In the genomic region with DNA sequence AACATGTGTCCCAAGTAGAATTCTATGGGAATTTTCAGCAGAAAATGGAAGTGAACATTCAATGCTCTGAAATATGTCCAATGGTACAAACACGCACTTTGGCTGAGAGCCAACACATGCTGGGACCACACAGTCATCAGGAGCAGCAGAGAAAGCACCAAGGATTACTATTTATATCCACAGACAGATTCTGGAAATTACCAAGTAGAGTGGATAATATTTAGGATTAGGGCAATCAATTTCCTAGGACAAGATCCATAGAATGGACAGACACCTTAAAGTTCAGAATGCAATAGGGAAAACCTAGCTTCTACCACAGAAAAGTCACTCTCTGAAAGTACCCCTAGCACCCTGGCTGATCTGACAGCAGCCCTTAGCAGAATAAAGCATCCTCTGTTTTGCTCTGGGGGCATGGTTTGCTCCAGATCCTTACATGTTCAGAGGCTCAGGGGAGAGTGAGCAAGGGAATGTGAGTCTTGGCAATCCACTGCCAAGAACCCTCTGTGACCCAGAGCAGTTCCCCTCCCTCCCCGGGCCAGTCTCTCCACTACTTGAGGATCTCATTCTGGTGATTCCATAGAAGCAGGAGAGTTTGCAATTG, we compare ENCODE assay signal across 19 cellular contexts.
A peak's percentile ranks its signal among the peaks of the same experiment; 100 is the strongest.
DNase-seq lines count a peak whose midpoint lies in the region; ATAC-seq and TF ChIP-seq lines count a peak whose summit lies in the region.
"Had no signal": no experiment of that assay in that cellular context is flagged by ENCODE, and none has a peak within 500 bp of the region (broad histone marks: within the 10 kb centered on the region; RNA-seq: fewer than 3 reads in every experiment).

No MANE protein-coding gene starts in this region.

- POLR2A ChIA-PET in A673 (lab: Charles Lee; ENCODE audit: low non-redundant PET), result no interaction called here
- POLR2A ChIA-PET in SK-N-SH (lab: Yijun Ruan, JAX), result no interaction called here

- no peaks in the 10 kb centered on the region for H3K36me3 ChIP-seq in A673 (ENCODE audit: insufficient read depth, low read length, poor library complexity, severe bottlenecking)
- no peaks in the 10 kb centered on the region for H3K36me3 ChIP-seq in SK-N-SH (replicated peaks in 1 of 2; ENCODE audit: control insufficient read depth in 1 of 2, insufficient read depth in 2 of 2, low read length in 1 of 2)
- H3K36me3 ChIP-seq: esophagus muscularis mucosa had no signal

- intact Hi-C loops in A673 (cut with micrococcal nuclease; ENCODE audit: unreplicated experiment), result no loop called here

- no peak for TF ChIP-seq RAD21 in SK-N-SH (IDR thresholded peaks at IDR 0.05; ENCODE audit: low read length)

- H3K9me3 ChIP-seq in A673 (ENCODE audit: low read depth, low read length, poor library complexity, severe bottlenecking) (no peaks in the 10 kb centered on the region), SK-N-SH (no peaks in the 10 kb centered on the region)
- H3K9me3 ChIP-seq: esophagus muscularis mucosa had no signal

- H3F3A ChIP-seq in SK-N-SH (replicated peaks; ENCODE audit: insufficient read depth), result no peaks in the 10 kb centered on the region

- H3K4me3 ChIP-seq in A673 (ENCODE audit: low read depth, low read length, poor library complexity, severe bottlenecking), result no peak overlapping the region
- H3K4me3 ChIP-seq in SK-N-SH (ENCODE audit: low read depth in 2 of 2, low read length in 1 of 2), result no peak overlapping the region
- no peak overlapping the region for H3K4me3 ChIP-seq in fibroblast of pulmonary artery (replicated peaks; ENCODE audit: low read depth, low read length)
- H3K4me3 ChIP-seq: dorsolateral prefrontal cortex, esophagus muscularis mucosa had no signal

- no peaks in the 10 kb centered on the region for H3K4me1 ChIP-seq in A673 (ENCODE audit: insufficient read depth, low read length, poor library complexity, severe bottlenecking)
- peaks cover 6 to 10% of the 10 kb centered on the region in 2 experiments for H3K4me1 ChIP-seq in SK-N-SH (ENCODE audit: control insufficient read depth in 1 of 2, insufficient read depth in 2 of 2, low read depth in 1 of 2, low read length in 1 of 2)

- CTCF ChIA-PET in A673 (lab: Charles Lee), result no interaction called here
- CTCF ChIA-PET in SK-N-SH (lab: Yijun Ruan, JAX), result no interaction called here

- H2AFZ ChIP-seq in SK-N-SH (ENCODE audit: low read depth), result no peak overlapping the region

- no peaks in the 10 kb centered on the region for H3K79me2 ChIP-seq in SK-N-SH (ENCODE audit: insufficient read depth)

- H3K9me2 ChIP-seq in SK-N-SH, result no peaks in the 10 kb centered on the region

- WGBS in SK-N-SH (ENCODE audit: low lambda C conversion rate), result 42% methylated on average over 2 of the region's 2 CpGs

- H3K9ac ChIP-seq in SK-N-SH, result no peak overlapping the region
- H3K9ac ChIP-seq: KMS-11 had no signal

- H3K27me3 ChIP-seq in A673 (replicated peaks; ENCODE audit: insufficient read depth, low read depth, low read length, poor library complexity), result no peaks in the 10 kb centered on the region
- H3K27me3 ChIP-seq in SK-N-SH (ENCODE audit: insufficient read depth), result no peaks in the 10 kb centered on the region
- H3K27me3 ChIP-seq: dorsolateral prefrontal cortex, esophagus muscularis mucosa had no signal

- peak; percentile 4 for DNase-seq in A673 (ENCODE audit: low spot score)
- peak; percentile 9 for DNase-seq in GM03348 (ENCODE audit: low spot score)
- peak; percentile 29 for DNase-seq in SK-N-SH
- peak; percentile 4 for DNase-seq in fibroblast of pulmonary artery (ENCODE audit: low read depth)
- DNase-seq in NOMO-1 treated with DMSO at 0.1 percent for 48 hours (lab: John Stamatoyannopoulos, UW; ENCODE audit: unreplicated experiment), result no peak
- no peak for DNase-seq in stimulated activated CD4-positive, alpha-beta T cell treated with anti-CD3 and anti-CD28 coated beads, Interleukin-2, amount 100 ng/mL, for 48 hours
- DNase-seq in 8988T, result no peak
- DNase-seq: activated CD8-positive, alpha-beta memory T cell treated with anti-CD3 and anti-CD28 coated beads, Interleukin-2, amount 10 ng/mL, durations not matched to agents 7 days and 5 days; aorta; left ventricle myocardium superior; NCI-H1694 treated with DMSO at 0.1 percent for 48 hours; NCI-H774; T-helper 17 cell had no signal

- no TSS peak for BruUV-seq in A673 (replicated peaks; lab: Mats Ljungman, UMichigan)

- 0 out of 2 replicates have a peak overlapping the region, but pooled peaks have one; percentile 2 for H3K4me2 ChIP-seq in SK-N-SH

- H4K20me1 ChIP-seq in SK-N-SH (ENCODE audit: insufficient read depth), result no peaks in the 10 kb centered on the region

- ATAC-seq in GM21737 (IDR thresholded peaks at IDR 0.05; ENCODE audit: unreplicated experiment), result no peak
- ATAC-seq: activated CD8-positive, alpha-beta memory T cell treated with anti-CD3 and anti-CD28 coated beads, Interleukin-2, amount 10 ng/mL, durations not matched to agents 7 days and 5 days; left ventricle myocardium superior; T-helper 17 cell had no signal

- H3K27ac ChIP-seq in A673 (ENCODE audit: low read depth, low read length, poor library complexity, severe bottlenecking) (no peak overlapping the region), SK-N-SH (ENCODE audit: low read depth in 2 of 2, low read length in 1 of 2) (peak overlapping the region in 1 of 2 experiments; percentile 15; a peak in 1 of 4 replicates)
- H3K27ac ChIP-seq: esophagus muscularis mucosa, HL-60, KMS-11, RWPE1 had no signal

- TF ChIP-seq CTCF in A673 (conservative IDR thresholded peaks at IDR 0.05; ENCODE audit: low read depth, low read length), result no peak
- no peak for TF ChIP-seq CTCF in SK-N-SH (IDR thresholded peaks at IDR 0.05)
- no peak for TF ChIP-seq CTCF in fibroblast of pulmonary artery (IDR thresholded peaks at IDR 0.05; ENCODE audit: low read length, missing control alignments)

- TF ChIP-seq EP300 in SK-N-SH (IDR thresholded peaks at IDR 0.05; ENCODE audit: borderline replicate concordance in 1 of 2, low read depth in 1 of 2, low read length in 1 of 2), result no peak

TF ChIP-seq in SK-N-SH, 30 proteins besides CTCF, POLR2A, EP300 and RAD21:
- TF ChIP-seq RCOR1 (IDR thresholded peaks at IDR 0.05; ENCODE audit: low read length), result no peak
- TF ChIP-seq RXRA (IDR thresholded peaks at IDR 0.05; ENCODE audit: borderline replicate concordance, low read depth), result no peak
- TF ChIP-seq EZH2phosphoT487 (IDR thresholded peaks at IDR 0.05; ENCODE audit: borderline replicate concordance, low read depth), result no peak
- 0 out of 2 replicates have a peak, but pooled peaks have one; percentile 16 for TF ChIP-seq JUND (IDR thresholded peaks at IDR 0.05)
- peak; percentile 76 for TF ChIP-seq NFIC (IDR thresholded peaks at IDR 0.05; ENCODE audit: borderline replicate concordance)
- no peak for TF ChIP-seq FOXM1 (IDR thresholded peaks at IDR 0.05; ENCODE audit: low read depth)
- no peak for TF ChIP-seq TAF1 (IDR thresholded peaks at IDR 0.05; ENCODE audit: borderline replicate concordance, low read depth, low read length)
- peak; percentile 4; the same call in 1 of the 2 replicates for TF ChIP-seq GATA2 (CRISPR knock-in tag; IDR thresholded peaks at IDR 0.05)

Comparison
In these comparisons a context has a peak if more than half of its experiments do, and no peak if none do; other contexts are left out.
1. DNase-seq: peak in A673 (single experiment), GM03348 (single experiment), SK-N-SH (single experiment) and fibroblast of pulmonary artery (single experiment); none in NOMO-1 treated with DMSO at 0.1 percent for 48 hours (single experiment), stimulated activated CD4-positive, alpha-beta T cell treated with anti-CD3 and anti-CD28 coated beads, Interleukin-2, amount 100 ng/mL, for 48 hours (0 of 2) and 8988T (single experiment).